Comparison of ENCODE assay signal across 25 cellular contexts in genomic region chr17:59141860-59142259, GRCh38.
"Had no signal": no experiment of that assay in that cellular context is flagged by ENCODE, and none has a peak within 500 bp of the region (broad histone marks: within the 10 kb centered on the region; RNA-seq: fewer than 3 reads in every experiment).

No MANE protein-coding gene starts in this region.

- H2AFZ ChIP-seq: neural progenitor cell had no signal

- FAIRE-seq: frontal cortex had no signal

- H3K27ac ChIP-seq: colonic mucosa, esophagus squamous epithelium, lower lobe of right lung, neural progenitor cell, prostate gland, right atrium auricular region, sigmoid colon, stomach, thyroid gland had no signal

- DNase-seq: colonic mucosa; effector CD8-positive, alpha-beta T cell; endodermal cell; erythroblast; esophagus squamous epithelium; hypothalamus; immature natural killer cell; islet precursor cell; left ventricle myocardium superior; lower lobe of right lung; mucosa of descending colon; naive B cell; nucleus accumbens; sigmoid colon; stimulated activated CD4-positive, alpha-beta T cell treated with anti-CD3 and anti-CD28 coated beads, Interleukin-2, amount 100 ng/mL, for 24 hours; stimulated activated CD4-positive, alpha-beta T cell treated with anti-CD3 and anti-CD28 coated beads, Interleukin-4, amount 100 ng/mL, for 24 hours; stimulated activated naive CD4-positive, alpha-beta T cell treated with Interleukin-2 at 50 U/mL for 16 hours; stomach; thyroid gland had no signal

- H3K36me3 ChIP-seq: colonic mucosa, esophagus squamous epithelium, prostate gland, right atrium auricular region, sigmoid colon, stomach, thyroid gland had no signal

- H3K4me1 ChIP-seq: colonic mucosa, lower lobe of right lung, neural progenitor cell, prostate gland, right atrium auricular region, sigmoid colon, stomach, thyroid gland had no signal

- H3K4me2 ChIP-seq: neural progenitor cell had no signal

- H3K9me3 ChIP-seq: colonic mucosa, esophagus squamous epithelium, lower lobe of right lung, mucosa of descending colon, prostate gland, right atrium auricular region, sigmoid colon, stomach, thyroid gland had no signal

- H3K27me3 ChIP-seq: colonic mucosa, esophagus squamous epithelium, neural progenitor cell, right atrium auricular region, sigmoid colon, stomach, thyroid gland had no signal

- H3K9ac ChIP-seq: neural progenitor cell had no signal

- H3K4me3 ChIP-seq: colonic mucosa, esophagus squamous epithelium, lower lobe of right lung, mucosa of descending colon, neural progenitor cell, prostate gland, right atrium auricular region, sigmoid colon, stomach, thyroid gland had no signal

- ATAC-seq: left ventricle myocardium superior; lower lobe of right lung; mucosa of descending colon; natural killer cell treated with Interleukin-12 subunit alpha and Interleukin-12 subunit beta and Interleukin-15 and Interleukin-18, amount 100 ng/mL, for 72 hours; stimulated activated effector memory CD8-positive, alpha-beta T cell treated with anti-CD3 and anti-CD28 coated beads, Interleukin-12 subunit alpha, Interleukin-12 subunit beta, amount 100 ng/mL, for 72 hours had no signal
